In genomic region chr21:44932366-44933181, GRCh38 we compare ENCODE assay signal across 8 cellular contexts. TPM values are rescaled to one million over a fixed set of nuclear protein-coding genes. Genes with fewer than 3 reads are reported as not detected.
DNase-seq lines count a peak whose midpoint lies in the region; ATAC-seq and TF ChIP-seq lines count a peak whose summit lies in the region.

No MANE protein-coding gene starts in this region.

- TF ChIP-seq CTCF in BJ (IDR thresholded peaks at IDR 0.05; ENCODE audit: insufficient read depth, low read depth, low read length) (peak; percentile 21; the same call in 1 of the 2 replicates), epithelial cell of esophagus (IDR thresholded peaks at IDR 0.05; ENCODE audit: insufficient read depth, low read depth, low read length, missing control alignments) (peak; percentile 25), neural crest cell (conservative IDR thresholded peaks at IDR 0.05) (peak; percentile 47)

- ATAC-seq in GM19395 (IDR thresholded peaks at IDR 0.05; ENCODE audit: unreplicated experiment) (no peak), GM19023 (IDR thresholded peaks at IDR 0.05; ENCODE audit: unreplicated experiment) (no peak), HG03135 (IDR thresholded peaks at IDR 0.05; ENCODE audit: unreplicated experiment) (no peak)

- CTCF ChIA-PET in BJ (lab: Yijun Ruan, JAX): interaction anchor here (0.5 to 4.9 kb wide), 8 partner anchors 13 to 539 kb away, joined by 3 to 26 read pairs (median 4); partner anchors contain the start of genes ITGB2 and UBE2G2
- CTCF ChIA-PET in activated CD4-positive, alpha-beta memory T cell treated with anti-CD3 and anti-CD28 coated beads, Interleukin-2, amount 10 ng/mL, durations not matched to agents 7 days and 5 days (lab: Charles Lee): interaction anchor here (0.6 to 3.1 kb wide), 15 partner anchors 8 to 199 kb away, joined by 3 to 30 read pairs (median 5); partner anchors contain the start of genes PTTG1IP, SLX9 and UBE2G2

- H3K27me3 ChIP-seq in BJ (ENCODE audit: control insufficient read depth, insufficient read depth, low read length): peaks cover 44% of the 10 kb centered on the region

- no peak overlapping the region for H3K27ac Mint-ChIP-seq in activated CD4-positive, alpha-beta memory T cell treated with anti-CD3 and anti-CD28 coated beads, Interleukin-2, amount 10 ng/mL, durations not matched to agents 7 days and 5 days
- H3K27ac Mint-ChIP-seq in neural crest cell (ENCODE audit: unreplicated experiment): no peak overlapping the region

- H3K9me3 Mint-ChIP-seq in activated CD4-positive, alpha-beta memory T cell treated with anti-CD3 and anti-CD28 coated beads, Interleukin-2, amount 10 ng/mL, durations not matched to agents 7 days and 5 days: no peaks in the 10 kb centered on the region
- no peaks in the 10 kb centered on the region for H3K9me3 Mint-ChIP-seq in neural crest cell

- no peak for DNase-seq in BJ (ENCODE audit: low read depth)
- peak; percentile 82 for DNase-seq in HuH-7 (ENCODE audit: low spot score)
- DNase-seq in activated CD4-positive, alpha-beta memory T cell treated with anti-CD3 and anti-CD28 coated beads, Interleukin-2, amount 10 ng/mL, durations not matched to agents 7 days and 5 days: peak; percentile 76
- peak; percentile 38 for DNase-seq in epithelial cell of esophagus (ENCODE audit: low read depth)
- DNase-seq in neural crest cell (ENCODE audit: low read depth, low spot score): peak; percentile 33

- POLR2A ChIA-PET in BJ (lab: Charles Lee): no interaction called here
- POLR2A ChIA-PET in activated CD4-positive, alpha-beta memory T cell treated with anti-CD3 and anti-CD28 coated beads, Interleukin-2, amount 10 ng/mL, durations not matched to agents 7 days and 5 days (lab: Charles Lee): interaction anchor here (0.6 to 9.1 kb wide), 13 partner anchors 7 to 132 kb away, joined by 3 to 203 read pairs (median 7); partner anchors contain the start of genes ITGB2, PTTG1IP, SLX9 and UBE2G2

- peaks cover 42% of the 10 kb centered on the region for H3K4me1 Mint-ChIP-seq in activated CD4-positive, alpha-beta memory T cell treated with anti-CD3 and anti-CD28 coated beads, Interleukin-2, amount 10 ng/mL, durations not matched to agents 7 days and 5 days
- peaks cover 14% of the 10 kb centered on the region for H3K4me1 Mint-ChIP-seq in neural crest cell

- H3K4me3 ChIP-seq in BJ (ENCODE audit: low read depth, low read length) (no peak overlapping the region), epithelial cell of esophagus (ENCODE audit: low read length) (peak overlapping the region; percentile 27)

- H3K36me3 Mint-ChIP-seq in activated CD4-positive, alpha-beta memory T cell treated with anti-CD3 and anti-CD28 coated beads, Interleukin-2, amount 10 ng/mL, durations not matched to agents 7 days and 5 days (ENCODE audit: low read depth): peaks cover 12% of the 10 kb centered on the region
- no peaks in the 10 kb centered on the region for H3K36me3 Mint-ChIP-seq in neural crest cell (ENCODE audit: low read depth)

- no peaks in the 10 kb centered on the region for H3K36me3 ChIP-seq in BJ (ENCODE audit: control insufficient read depth, insufficient read depth, low read length)

- peak overlapping the region; percentile 81 for H3K4me3 Mint-ChIP-seq in activated CD4-positive, alpha-beta memory T cell treated with anti-CD3 and anti-CD28 coated beads, Interleukin-2, amount 10 ng/mL, durations not matched to agents 7 days and 5 days
- H3K4me3 Mint-ChIP-seq in neural crest cell: no peak overlapping the region

- no peaks in the 10 kb centered on the region for H3K27me3 Mint-ChIP-seq in activated CD4-positive, alpha-beta memory T cell treated with anti-CD3 and anti-CD28 coated beads, Interleukin-2, amount 10 ng/mL, durations not matched to agents 7 days and 5 days
- peaks cover 69% of the 10 kb centered on the region for H3K27me3 Mint-ChIP-seq in neural crest cell (ENCODE audit: low read depth)

RNA-seq across cellular contexts. Expression of gene SLX9, which starts 7.3 kb away (rescaled TPM):
- 12.1 and 12.4 TPM in 2 replicates for polyA plus RNA-seq in BJ (2011; rRNA removed)
- polyA minus RNA-seq in BJ (2011; rRNA and poly(A)+ RNA removed): 3.0 and 5.5 TPM in 2 replicates
- 10 to 100 TPM; 42.4 to 47.0 TPM for total RNA-seq in activated CD4-positive, alpha-beta memory T cell treated with anti-CD3 and anti-CD28 coated beads, Interleukin-2, amount 10 ng/mL, durations not matched to agents 7 days and 5 days
- total RNA-seq in neural crest cell: 40.5 and 42.3 TPM in 2 replicates

RNA-seq across cellular contexts. Expression of gene ITGB2, which starts 11.9 kb away (rescaled TPM):
- polyA plus RNA-seq in BJ (2011; rRNA removed): not detected in 2 replicates
- not detected in 2 replicates for polyA minus RNA-seq in BJ (2011; rRNA and poly(A)+ RNA removed)
- total RNA-seq in activated CD4-positive, alpha-beta memory T cell treated with anti-CD3 and anti-CD28 coated beads, Interleukin-2, amount 10 ng/mL, durations not matched to agents 7 days and 5 days: 100 to 1,000 TPM; 631 to 642 TPM
- total RNA-seq in neural crest cell: 0.84 and 0.89 TPM in 2 replicates

RNA-seq across cellular contexts. Expression of gene PTTG1IP, which starts 59.1 kb away (rescaled TPM):
- 234 and 249 TPM in 2 replicates for polyA plus RNA-seq in BJ (2011; rRNA removed)
- 74.2 and 109 TPM in 2 replicates for polyA minus RNA-seq in BJ (2011; rRNA and poly(A)+ RNA removed)
- total RNA-seq in activated CD4-positive, alpha-beta memory T cell treated with anti-CD3 and anti-CD28 coated beads, Interleukin-2, amount 10 ng/mL, durations not matched to agents 7 days and 5 days: 10 to 100 TPM; 80.3 to 82.6 TPM
- total RNA-seq in neural crest cell: 164 and 169 TPM in 2 replicates

Comparison
In these comparisons a context has a peak if more than half of its experiments do, and no peak if none do; other contexts are left out.
1. RNA of gene ITGB2, which starts 11.9 kb away (total RNA-seq): 631 to 642 TPM in activated CD4-positive, alpha-beta memory T cell treated with anti-CD3 and anti-CD28 coated beads, Interleukin-2, amount 10 ng/mL, durations not matched to agents 7 days and 5 days; 0.84 to 0.89 TPM in neural crest cell; every median in the first group is over 100 times any median in the second.
2. Peak in every context shown above with its lines, with median percentiles within 50 percentile points of each other: CTCF ChIP-seq.